Comparison of ENCODE assay signal across 9 cellular contexts in genomic region chr12:55908726-55909512, GRCh38. TPM values are rescaled to one million over a fixed set of nuclear protein-coding genes. Genes with fewer than 3 reads are reported as not detected.
DNase-seq lines count a peak whose midpoint lies in the region; ATAC-seq and TF ChIP-seq lines count a peak whose summit lies in the region.
"Had no signal": no experiment of that assay in that cellular context is flagged by ENCODE, and none has a peak within 500 bp of the region (broad histone marks: within the 10 kb centered on the region; RNA-seq: fewer than 3 reads in every experiment).

No MANE protein-coding gene starts in this region.

- H3K4me1 ChIP-seq in right atrium auricular region = peaks cover 0 to 12% of the 10 kb centered on the region in 2 donors
- peaks cover 0 to 2% of the 10 kb centered on the region in 2 donors for H3K4me1 ChIP-seq in aorta (ENCODE audit: control insufficient read depth in 1 of 2, insufficient read depth in 2 of 2, low read length in 2 of 2)

- 38 to 39% methylated on average over 8 of the region's 8 CpGs for WGBS in aorta, 2 donors

- intact Hi-C loops in Right ventricle myocardium superior (cut with DNase I) = loop anchor here (10.0 kb wide), 1 partner anchor 54 kb away; no protein-coding TSS in a partner anchor
- intact Hi-C loops in aorta (cut with DNase I) = no loop called here

- POLR2A ChIA-PET in RWPE1 (lab: Yijun Ruan, JAX; ENCODE audit: low non-redundant PET) = no interaction called here

- H3K27me3 ChIP-seq in right atrium auricular region (no peaks in the 10 kb centered on the region), aorta (ENCODE audit: control insufficient read depth in 1 of 2, insufficient read depth in 2 of 2, low read length in 1 of 2) (no peaks in the 10 kb centered on the region)

- H3K9me3 ChIP-seq in right atrium auricular region (no peaks in the 10 kb centered on the region), aorta (ENCODE audit: control insufficient read depth, low read length) (no peaks in the 10 kb centered on the region)

- CTCF ChIA-PET in RWPE1 (lab: Yijun Ruan, JAX) = no interaction called here

- ATAC-seq in Right ventricle myocardium superior (ENCODE audit: poor library complexity) (peak; percentile 39), aorta (ENCODE audit: low FRiP score) (no peak), HG02571 (IDR thresholded peaks at IDR 0.05; ENCODE audit: unreplicated experiment) (no peak)

- H3K36me3 ChIP-seq in right atrium auricular region = peaks cover 1% of the 10 kb centered on the region
- peaks cover 0 to 3% of the 10 kb centered on the region in 2 donors for H3K36me3 ChIP-seq in aorta (ENCODE audit: control insufficient read depth in 1 of 2, insufficient read depth in 2 of 2, low read length in 1 of 2)

- TF ChIP-seq CTCF in right atrium auricular region (IDR thresholded peaks at IDR 0.05) = no peak
- TF ChIP-seq CTCF in RWPE1 (conservative IDR thresholded peaks at IDR 0.05; ENCODE audit: low read depth) = no peak

- no peak for DNase-seq in Right ventricle myocardium superior
- DNase-seq in right atrium auricular region (ENCODE audit: low spot score) = no peak
- no peak for DNase-seq in caudate nucleus (lab: John Stamatoyannopoulos, UW)
- DNase-seq in medulla oblongata (ENCODE audit: extremely low spot score) = peak; percentile 30
- no peak for DNase-seq in aorta
- no peak for DNase-seq in SKM-1 treated with dmso at 0.1 percent for 144 hours (lab: John Stamatoyannopoulos, UW; ENCODE audit: unreplicated experiment)
- DNase-seq in RWPE1 (ENCODE audit: low spot score) = no peak

- H3K4me3 ChIP-seq in right atrium auricular region (no peak overlapping the region), aorta (ENCODE audit: low read length in 2 of 2) (no peak overlapping the region)

- H3K27ac ChIP-seq in right atrium auricular region (no peak overlapping the region), caudate nucleus (ENCODE audit: low read depth, low read length) (peak overlapping the region; percentile 16), aorta (ENCODE audit: low read depth in 1 of 2, low read length in 2 of 2) (peak overlapping the region; percentile 33 to 67), RWPE1 (no peak overlapping the region)

RNA-seq across cellular contexts. Expression of gene PYM1, which starts 18.8 kb away (rescaled TPM):
- total RNA-seq in Right ventricle myocardium superior (14.3 TPM), right atrium auricular region (10 to 100 TPM; 17.6 to 20.6 TPM), aorta (10 to 100 TPM; 21.9 to 23.5 TPM)
- polyA plus RNA-seq in aorta = 10 to 100 TPM; 28.9 to 40.2 TPM

RNA-seq across cellular contexts. Expression of gene DGKA, which starts 22.0 kb away (rescaled TPM):
- total RNA-seq in Right ventricle myocardium superior (9.5 TPM), right atrium auricular region (10 to 100 TPM in 1 of 2 donors, 1 to 10 TPM in 1; 7.3 to 22.8 TPM), aorta (10 to 100 TPM; 74.1 to 86.5 TPM)
- 10 to 100 TPM; 41.4 to 85.6 TPM for polyA plus RNA-seq in aorta

RNA-seq across cellular contexts. Expression of gene PMEL, which starts 56.9 kb away (rescaled TPM):
- total RNA-seq in Right ventricle myocardium superior (0.83 TPM), right atrium auricular region (1 to 10 TPM in 1 of 2 donors, under 1 TPM in 1; 0.67 to 1.1 TPM), aorta (1 to 10 TPM in 1 of 2 donors, under 1 TPM in 1; 0.93 to 2.0 TPM)
- 1 to 10 TPM in 1 of 2 donors, under 1 TPM in 1; 0.64 to 2.9 TPM for polyA plus RNA-seq in aorta
- polyA plus RNA-seq: neural cell had no signal

RNA-seq across cellular contexts. Expression of gene CDK2, which starts 57.7 kb away (rescaled TPM):
- total RNA-seq in Right ventricle myocardium superior = 7.9 TPM
- total RNA-seq in right atrium auricular region = 10 to 100 TPM in 1 of 2 donors, 1 to 10 TPM in 1; 5.4 to 13.8 TPM
- 10 to 100 TPM; 29.8 to 35.5 TPM for total RNA-seq in aorta
- polyA plus RNA-seq in aorta = 10 to 100 TPM; 27.9 to 36.5 TPM

Comparison
In these comparisons a context has a peak if more than half of its experiments do, and no peak if none do; other contexts are left out.
1. H3K27ac ChIP-seq: peak in caudate nucleus (single experiment) and aorta (2 of 2); none in right atrium auricular region (0 of 2) and RWPE1 (single experiment).